Comparison of ENCODE assay signal across 15 cellular contexts in genomic region chr9:115115924-115116323, GRCh38. TPM values are rescaled to one million over a fixed set of nuclear protein-coding genes. Genes with fewer than 3 reads are reported as not detected.
A peak's percentile ranks its signal among the peaks of the same experiment; 100 is the strongest.
DNase-seq lines count a peak whose midpoint lies in the region; ATAC-seq and TF ChIP-seq lines count a peak whose summit lies in the region.
"Had no signal": no experiment of that assay in that cellular context is flagged by ENCODE, and none has a peak within 500 bp of the region (broad histone marks: within the 10 kb centered on the region; RNA-seq: fewer than 3 reads in every experiment).

No MANE protein-coding gene starts in this region.

- H3K36me3 ChIP-seq in PC-9 (ENCODE audit: low read depth) = no peaks in the 10 kb centered on the region
- no peaks in the 10 kb centered on the region for H3K36me3 ChIP-seq in esophagus squamous epithelium
- H3K36me3 ChIP-seq in prostate gland = no peaks in the 10 kb centered on the region
- H3K36me3 ChIP-seq in body of pancreas (replicated peaks in 1 of 2; ENCODE audit: insufficient read depth in 1 of 2, low read depth in 2 of 2) = no peaks in the 10 kb centered on the region
- H3K36me3 ChIP-seq: upper lobe of left lung had no signal

- intact Hi-C loops in PC-9 (cut with micrococcal nuclease; ENCODE audit: unreplicated experiment) (loop anchor here (5.0 kb wide), 3 partner anchors 41 to 406 kb away; no protein-coding TSS in a partner anchor), esophagus squamous epithelium (cut with DNase I) (no loop called here), prostate gland (cut with DNase I) (no loop called here), body of pancreas (cut with DNase I) (no loop called here)

- DNase-seq in EH (ENCODE audit: low read depth) (peak; percentile 86), PC-9 (peak in 1 of 2 experiments; percentile 74), esophagus squamous epithelium (lab: John Stamatoyannopoulos, UW) (no peak), prostate gland (ENCODE audit: low spot score) (no peak), body of pancreas (no peak), DMS79 (lab: John Stamatoyannopoulos, UW) (no peak), DMS114 treated with DMSO at 0.1 percent for 48 hours (lab: John Stamatoyannopoulos, UW; ENCODE audit: unreplicated experiment) (no peak)
- DNase-seq: activated CD8-positive, alpha-beta T cell treated with anti-CD3 and anti-CD28 coated beads, Interleukin-2, amount 10 ng/mL, durations not matched to agents 7 days and 5 days; anterior cingulate cortex; DMS53; natural killer cell; NCI-H2171; upper lobe of left lung had no signal

- no peaks in the 10 kb centered on the region for H3K79me2 ChIP-seq in PC-9 (ENCODE audit: low read depth)

- CTCF ChIA-PET in PC-9 (lab: Charles Lee) = no interaction called here

- POLR2A ChIA-PET in PC-9 (lab: Charles Lee; ENCODE audit: unreplicated experiment) = no interaction called here

- H3F3A ChIP-seq in PC-9 (ENCODE audit: insufficient read depth, low read depth) = peaks cover 37% of the 10 kb centered on the region

- no peak overlapping the region for H2AFZ ChIP-seq in PC-9
- H2AFZ ChIP-seq: GM23338 had no signal

- WGBS in esophagus squamous epithelium, 2 donors = 5 to 6% methylated on average over 1 of the region's 1 CpG
- 23% methylated on average over 1 of the region's 1 CpG for WGBS in prostate gland
- WGBS in body of pancreas, 2 donors = 26 to 30% methylated on average over 1 of the region's 1 CpG

- no peaks in the 10 kb centered on the region for H3K9me2 ChIP-seq in PC-9 (ENCODE audit: insufficient read depth)

- H3K27ac ChIP-seq in PC-9 (peak overlapping the region; percentile 70), esophagus squamous epithelium (peak overlapping the region in 3 of 4 donors; percentile 79 to 83 (median 81)), prostate gland (peak overlapping the region; percentile 52 to 66), body of pancreas (no peak overlapping the region)
- H3K27ac ChIP-seq: upper lobe of left lung had no signal

- TF ChIP-seq POLR2A in esophagus squamous epithelium (IDR thresholded peaks at IDR 0.05) (no peak), prostate gland (IDR thresholded peaks at IDR 0.05) (no peak), body of pancreas (IDR thresholded peaks at IDR 0.05) (no peak)

- peaks cover 56% of the 10 kb centered on the region for H3K4me1 ChIP-seq in PC-9 (replicated peaks; ENCODE audit: insufficient read depth)
- peaks cover 9 to 67% (median 25%) of the 10 kb centered on the region in 3 donors for H3K4me1 ChIP-seq in esophagus squamous epithelium
- no peaks in the 10 kb centered on the region for H3K4me1 ChIP-seq in prostate gland (replicated peaks)
- H3K4me1 ChIP-seq in body of pancreas = peaks cover 16% of the 10 kb centered on the region

- peak overlapping the region; percentile 28 for H3K4me2 ChIP-seq in PC-9
- H3K4me2 ChIP-seq: GM23338 had no signal

- H3K9me3 ChIP-seq in PC-9 (ENCODE audit: insufficient read depth, low read depth) = no peaks in the 10 kb centered on the region
- no peaks in the 10 kb centered on the region for H3K9me3 ChIP-seq in esophagus squamous epithelium
- H3K9me3 ChIP-seq in prostate gland = no peaks in the 10 kb centered on the region
- H3K9me3 ChIP-seq in body of pancreas = no peaks in the 10 kb centered on the region
- H3K9me3 ChIP-seq: upper lobe of left lung had no signal

- no peak overlapping the region for H3K4me3 ChIP-seq in PC-9
- peak overlapping the region; percentile 3 to 59 (median 40) for H3K4me3 ChIP-seq in esophagus squamous epithelium
- peak overlapping the region in 1 of 2 donors; percentile 33 for H3K4me3 ChIP-seq in prostate gland
- H3K4me3 ChIP-seq in body of pancreas = no peak overlapping the region
- H3K4me3 ChIP-seq: GM23338 had no signal

- H3K27me3 ChIP-seq in PC-9 (ENCODE audit: insufficient read depth, low read depth) (no peaks in the 10 kb centered on the region), esophagus squamous epithelium (peaks cover 0 to 81% (median 0%) of the 10 kb centered on the region in 4 donors), prostate gland (replicated peaks; ENCODE audit: insufficient read depth) (no peaks in the 10 kb centered on the region), body of pancreas (no peaks in the 10 kb centered on the region)
- H3K27me3 ChIP-seq: upper lobe of left lung had no signal

- no peaks in the 10 kb centered on the region for H4K20me1 ChIP-seq in PC-9 (ENCODE audit: insufficient read depth)

- TF ChIP-seq CTCF in PC-9 (conservative IDR thresholded peaks at IDR 0.05) = no peak
- TF ChIP-seq CTCF in esophagus squamous epithelium (IDR thresholded peaks at IDR 0.05) = no peak
- TF ChIP-seq CTCF in prostate gland (IDR thresholded peaks at IDR 0.05) = no peak
- TF ChIP-seq CTCF in body of pancreas (IDR thresholded peaks at IDR 0.05) = no peak

- no peak for ATAC-seq in body of pancreas
- no peak for ATAC-seq in GM21381 (IDR thresholded peaks at IDR 0.05; ENCODE audit: unreplicated experiment)
- ATAC-seq: activated CD8-positive, alpha-beta T cell treated with anti-CD3 and anti-CD28 coated beads, Interleukin-2, amount 10 ng/mL, durations not matched to agents 7 days and 5 days; GM23338; natural killer cell had no signal

- BruUV-seq in PC-9 (replicated peaks; lab: Mats Ljungman, UMichigan) = no TSS peak

RNA-seq across cellular contexts. Expression of gene TNC, which starts 2.0 kb away (rescaled TPM):
- total RNA-seq in PC-9 (2021) = 1.1 and 1.9 TPM in 2 replicates
- 10 to 100 TPM in 3 of 4 donors, 1 to 10 TPM in 1; 8.5 to 75.1 (median 45.4) TPM for total RNA-seq in esophagus squamous epithelium
- 10 to 100 TPM; 35.4 to 92.5 TPM for total RNA-seq in prostate gland
- total RNA-seq in body of pancreas = 1 to 10 TPM; 1.6 to 4.2 TPM
- total RNA-seq: activated CD8-positive, alpha-beta T cell treated with anti-CD3 and anti-CD28 coated beads, Interleukin-2, amount 10 ng/mL, durations not matched to agents 7 days and 5 days; natural killer cell had no signal

Comparison
In these comparisons a context has a peak if more than half of its experiments do, and no peak if none do; other contexts are left out.
1. H3K27ac ChIP-seq: peak in PC-9 (single experiment), esophagus squamous epithelium (3 of 4) and prostate gland (2 of 2); none in body of pancreas (0 of 4).
2. H3K4me3 ChIP-seq: peak in esophagus squamous epithelium (4 of 4); none in PC-9 (single experiment) and body of pancreas (0 of 2).